Comparison of ENCODE assay signal across 10 cellular contexts in genomic region chr9:128365525-128365924, GRCh38. TPM values are rescaled to one million over a fixed set of nuclear protein-coding genes. Genes with fewer than 3 reads are reported as not detected.
DNase-seq lines count a peak whose midpoint lies in the region; ATAC-seq lines count a peak whose summit lies in the region.
"Had no signal": no experiment of that assay in that cellular context is flagged by ENCODE, and none has a peak within 500 bp of the region (broad histone marks: within the 10 kb centered on the region; RNA-seq: fewer than 3 reads in every experiment).

No MANE protein-coding gene starts in this region.

- no CpG with 5 or more reads among the region's 4 CpGs for WGBS in trophoblast cell (ENCODE audit: extremely low coverage, insufficient coverage, insufficient read length)

- no peak overlapping the region for H2AFZ ChIP-seq in trophoblast cell (ENCODE audit: insufficient read depth, low read length, poor library complexity)

- H2BK120ac ChIP-seq in trophoblast cell (ENCODE audit: insufficient read depth, low read length, poor library complexity): no peak overlapping the region

- no peak overlapping the region for H2BK5ac ChIP-seq in trophoblast cell (ENCODE audit: low read depth, low read length, poor library complexity)

- no peak overlapping the region for H2BK12ac ChIP-seq in trophoblast cell (ENCODE audit: low read length)

- no peak overlapping the region for H3K4me3 ChIP-seq in trophoblast cell (ENCODE audit: low read depth, low read length)
- H3K4me3 ChIP-seq: SJSA1 had no signal

- H3K36me3 Mint-ChIP-seq in T-helper 2 cell treated with Interferon-gamma antibody and Interleukin-4, amounts not matched to agents 5 μg/mL and 100 μg/mL, for 36 hours (ENCODE audit: low read depth): no peaks in the 10 kb centered on the region
- H3K36me3 Mint-ChIP-seq: naive B cell had no signal

- H4K91ac ChIP-seq in trophoblast cell (ENCODE audit: low read depth, low read length): no peak overlapping the region

- no peak overlapping the region for H3K14ac ChIP-seq in trophoblast cell (ENCODE audit: low read length)

- H3K27me3 Mint-ChIP-seq in T-helper 2 cell treated with Interferon-gamma antibody and Interleukin-4, amounts not matched to agents 5 μg/mL and 100 μg/mL, for 36 hours (ENCODE audit: low read depth): no peaks in the 10 kb centered on the region

- H3K79me2 ChIP-seq in trophoblast cell (ENCODE audit: control insufficient read depth, insufficient read depth, low read length, poor library complexity): no peaks in the 10 kb centered on the region

- peak overlapping the region; percentile 12 for H3K27ac Mint-ChIP-seq in T-helper 2 cell treated with Interferon-gamma antibody and Interleukin-4, amounts not matched to agents 5 μg/mL and 100 μg/mL, for 36 hours

- DNase-seq in T-helper 2 cell treated with Interferon-gamma antibody and Interleukin-4, amounts not matched to agents 5 μg/mL and 100 μg/mL, for 36 hours (ENCODE audit: low spot score): no peak
- DNase-seq in T-helper 2 cell (no peak), caudate nucleus (lab: John Stamatoyannopoulos, UW) (no peak), trophoblast cell (no peak), activated gamma-delta T cell treated with Interleukin-2 at 50 U/mL for 16 hours (no peak)
- DNase-seq: naive B cell, NCI-H226 had no signal

- no peaks in the 10 kb centered on the region for H3K27me3 ChIP-seq in trophoblast cell (ENCODE audit: insufficient read depth, low read length)
- H3K27me3 ChIP-seq: SJSA1 had no signal

- no peak overlapping the region for H2AK5ac ChIP-seq in trophoblast cell (ENCODE audit: low read length)

- H3K4me3 Mint-ChIP-seq in T-helper 2 cell treated with Interferon-gamma antibody and Interleukin-4, amounts not matched to agents 5 μg/mL and 100 μg/mL, for 36 hours: no peak overlapping the region
- H3K4me3 Mint-ChIP-seq: central memory CD8-positive, alpha-beta T cell had no signal

- H3K9ac ChIP-seq in trophoblast cell (ENCODE audit: low read length): no peak overlapping the region

- no peak overlapping the region for H4K12ac ChIP-seq in trophoblast cell (ENCODE audit: low read depth, low read length)

- H3K4me1 Mint-ChIP-seq in T-helper 2 cell treated with Interferon-gamma antibody and Interleukin-4, amounts not matched to agents 5 μg/mL and 100 μg/mL, for 36 hours (ENCODE audit: low read depth): peaks cover 12% of the 10 kb centered on the region

- H3K4me2 ChIP-seq in trophoblast cell (ENCODE audit: low read length): peak overlapping the region; percentile 53

- no peak overlapping the region for H3K23ac ChIP-seq in trophoblast cell (ENCODE audit: low read length)

- no peak overlapping the region for H3K4ac ChIP-seq in trophoblast cell (ENCODE audit: low read depth, low read length)

- H3K36me3 ChIP-seq in trophoblast cell (ENCODE audit: control insufficient read depth in 1 of 2, insufficient read depth in 2 of 2, low read length in 2 of 2): peaks cover 0 to under 1% of the 10 kb centered on the region in 2 experiments
- H3K36me3 ChIP-seq: SJSA1 had no signal

- peaks cover 2% of the 10 kb centered on the region for H3K79me1 ChIP-seq in trophoblast cell (ENCODE audit: low read length)

- H3K4me1 ChIP-seq in trophoblast cell (ENCODE audit: control insufficient read depth in 1 of 2, insufficient read depth in 2 of 2, low read length in 2 of 2): peaks cover 7 to 11% of the 10 kb centered on the region in 2 experiments

- no peak overlapping the region for H4K8ac ChIP-seq in trophoblast cell (ENCODE audit: low read depth, low read length)

- peak overlapping the region; percentile 97 for H3K27ac ChIP-seq in caudate nucleus (ENCODE audit: low read depth, low read length)
- no peak overlapping the region for H3K27ac ChIP-seq in trophoblast cell (ENCODE audit: low read depth, low read length)
- H3K27ac ChIP-seq: SJSA1 had no signal

- no peak overlapping the region for H3K18ac ChIP-seq in trophoblast cell (ENCODE audit: low read length)

- no peaks in the 10 kb centered on the region for H3K9me3 ChIP-seq in trophoblast cell (ENCODE audit: insufficient read depth, low read depth, low read length)
- H3K9me3 ChIP-seq: SJSA1 had no signal

- no peak for ATAC-seq in HG03025 (IDR thresholded peaks at IDR 0.05; ENCODE audit: low FRiP score, unreplicated experiment)

- H3K9me3 Mint-ChIP-seq in T-helper 2 cell treated with Interferon-gamma antibody and Interleukin-4, amounts not matched to agents 5 μg/mL and 100 μg/mL, for 36 hours: no peaks in the 10 kb centered on the region
- H3K9me3 Mint-ChIP-seq: central memory CD8-positive, alpha-beta T cell; naive B cell had no signal

RNA-seq across cellular contexts. Expression of gene URM1, which starts 5.6 kb away (rescaled TPM):
- 35.0 and 35.4 TPM in 2 replicates for polyA plus RNA-seq in trophoblast cell (2013)

RNA-seq across cellular contexts. Expression of gene SLC27A4, which starts 25.2 kb away (rescaled TPM):
- 15.7 and 17.3 TPM in 2 replicates for polyA plus RNA-seq in trophoblast cell (2013)

RNA-seq across cellular contexts. Expression of gene COQ4, which starts 42.9 kb away (rescaled TPM):
- polyA plus RNA-seq in trophoblast cell (2013): 24.9 and 26.1 TPM in 2 replicates

RNA-seq across cellular contexts. Expression of gene TRUB2, which starts 43.3 kb away (rescaled TPM):
- polyA plus RNA-seq in trophoblast cell (2013): 13.3 and 13.9 TPM in 2 replicates

RNA-seq across cellular contexts. Expression of gene CERCAM, which starts 55.1 kb away (rescaled TPM):
- 83.1 and 83.9 TPM in 2 replicates for polyA plus RNA-seq in trophoblast cell (2013)
